Comparison of ENCODE assay signal across 30 cellular contexts in the genomic region with DNA sequence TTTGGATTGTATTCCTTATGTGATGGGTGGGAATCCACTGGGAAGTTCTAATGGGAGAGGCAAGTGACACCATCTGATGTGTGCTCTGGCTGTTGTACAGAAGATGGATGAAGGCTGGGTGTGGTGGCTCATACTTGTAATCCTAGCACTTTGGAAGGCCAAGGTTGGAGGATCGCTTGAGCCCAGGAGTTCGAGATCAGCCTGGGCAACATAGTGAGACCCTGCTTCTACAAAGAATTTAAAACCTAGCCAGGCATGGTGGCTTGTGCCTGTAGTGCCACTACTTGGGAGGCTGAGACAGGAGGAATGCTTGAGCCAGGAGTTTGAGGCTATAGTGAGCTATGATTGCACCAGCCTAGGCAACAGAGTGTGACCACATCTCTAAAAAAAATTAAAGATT.
"Had no signal": no experiment of that assay in that cellular context is flagged by ENCODE, and none has a peak within 500 bp of the region (broad histone marks: within the 10 kb centered on the region; RNA-seq: fewer than 3 reads in every experiment).

No MANE protein-coding gene starts in this region.

- H3K36me3 ChIP-seq: neural progenitor cell, ovary, suprapubic skin, tibial artery, transverse colon, upper lobe of right lung, uterus had no signal

- H3K9me3 Mint-ChIP-seq: natural killer cell; stimulated activated memory B cell treated with anti-CD40 and anti-IgM and Interleukin-4, amounts not matched to agents 10 μg/mL and 1 μg/mL and 100 μg/mL, for 72 hours; stimulated activated naive CD8-positive, alpha-beta T cell treated with anti-CD3 and anti-CD28 coated beads, Interleukin-15, amount 100 ng/mL, for 72 hours; type B pancreatic cell had no signal

- H3K4me2 ChIP-seq: neural progenitor cell, smooth muscle cell had no signal

- ATAC-seq: natural killer cell; psoas muscle; right cardiac atrium; sciatic nerve; stimulated activated memory B cell treated with anti-CD40 and anti-IgM and Interleukin-4, amounts not matched to agents 10 μg/mL and 1 μg/mL and 100 μg/mL, for 72 hours; stimulated activated naive CD8-positive, alpha-beta T cell treated with anti-CD3 and anti-CD28 coated beads, Interleukin-15, amount 100 ng/mL, for 72 hours; stimulated activated naive CD8-positive, alpha-beta T cell treated with anti-CD3 and anti-CD28 coated beads, Interleukin-15, Interleukin-2, amounts not matched to agents 100 U/mL and 50 U/mL, for 24 hours; upper lobe of right lung had no signal

- H3K27ac ChIP-seq: neural progenitor cell, ovary, parathyroid adenoma, psoas muscle, skin epidermis, suprapubic skin, testis, tibial artery, transverse colon, upper lobe of right lung, uterus had no signal

- H3K27ac Mint-ChIP-seq: natural killer cell; nephron; neural progenitor cell; progenitor cell of endocrine pancreas; stimulated activated memory B cell treated with anti-CD40 and anti-IgM and Interleukin-4, amounts not matched to agents 10 μg/mL and 1 μg/mL and 100 μg/mL, for 72 hours; stimulated activated naive CD8-positive, alpha-beta T cell treated with anti-CD3 and anti-CD28 coated beads, Interleukin-15, amount 100 ng/mL, for 72 hours; type B pancreatic cell had no signal

- H3K27me3 ChIP-seq: neural progenitor cell, ovary, suprapubic skin, testis, tibial artery, transverse colon, upper lobe of right lung, uterus had no signal

- H3K36me3 Mint-ChIP-seq: naive B cell; natural killer cell; neural progenitor cell; stimulated activated memory B cell treated with anti-CD40 and anti-IgM and Interleukin-4, amounts not matched to agents 10 μg/mL and 1 μg/mL and 100 μg/mL, for 72 hours; type B pancreatic cell had no signal

- H3K4me1 ChIP-seq: neural progenitor cell, parathyroid adenoma, psoas muscle, uterus had no signal

- DNase-seq: naive B cell; natural killer cell; occipital lobe; ovary; psoas muscle; right cardiac atrium; stimulated activated CD4-positive, alpha-beta T cell treated with anti-CD3 and anti-CD28 coated beads, Interleukin-15, amount 100 ng/mL, for 24 hours; stimulated activated CD4-positive, alpha-beta T cell treated with anti-CD3 and anti-CD28 coated beads, Interleukin-2, amount 100 ng/mL, for 24 hours; stimulated activated CD4-positive, alpha-beta T cell treated with anti-CD3 and anti-CD28 coated beads, Interleukin-2, amount 100 ng/mL, for 48 hours; stimulated activated CD4-positive, alpha-beta T cell treated with anti-CD3 and anti-CD28 coated beads, Interleukin-4, amount 100 ng/mL, for 4 hours; stimulated activated CD8-positive, alpha-beta memory T cell treated with anti-CD3 and anti-CD28 coated beads, Interleukin-4, amount 100 ng/mL, for 48 hours; stimulated activated naive CD4-positive, alpha-beta T cell; stimulated activated naive CD8-positive, alpha-beta T cell treated with anti-CD3 and anti-CD28 coated beads, Interleukin-15, amount 100 ng/mL, for 72 hours; stimulated activated naive CD8-positive, alpha-beta T cell treated with anti-CD3 and anti-CD28 coated beads, Interleukin-15, Interleukin-2, amounts not matched to agents 100 U/mL and 50 U/mL, for 24 hours; substantia nigra; testis; tibial artery; transverse colon; upper lobe of right lung; uterus had no signal

- H3K9me3 ChIP-seq: ovary, psoas muscle, suprapubic skin, testis, tibial artery, transverse colon, upper lobe of right lung had no signal

- H3K4me1 Mint-ChIP-seq: nephron had no signal

- H3K9ac ChIP-seq: neural progenitor cell, parathyroid adenoma had no signal

- H3K4me3 ChIP-seq: neural progenitor cell, ovary, psoas muscle, skin epidermis, smooth muscle cell, suprapubic skin, testis, tibial artery, transverse colon, upper lobe of right lung, uterus had no signal

- H3K79me2 ChIP-seq: parathyroid adenoma had no signal

- H2AFZ ChIP-seq: neural progenitor cell, parathyroid adenoma had no signal

- H3K4me3 Mint-ChIP-seq: naive B cell; natural killer cell; nephron; neural progenitor cell; stimulated activated memory B cell treated with anti-CD40 and anti-IgM and Interleukin-4, amounts not matched to agents 10 μg/mL and 1 μg/mL and 100 μg/mL, for 72 hours; stimulated activated naive CD8-positive, alpha-beta T cell treated with anti-CD3 and anti-CD28 coated beads, Interleukin-15, amount 100 ng/mL, for 72 hours; type B pancreatic cell had no signal

- H3K27me3 Mint-ChIP-seq: naive B cell; progenitor cell of endocrine pancreas; stimulated activated memory B cell treated with anti-CD40 and anti-IgM and Interleukin-4, amounts not matched to agents 10 μg/mL and 1 μg/mL and 100 μg/mL, for 72 hours; stimulated activated naive CD8-positive, alpha-beta T cell treated with anti-CD3 and anti-CD28 coated beads, Interleukin-15, amount 100 ng/mL, for 72 hours; type B pancreatic cell had no signal
